ENCODE assay signal across 1 cellular context in the genomic region with DNA sequence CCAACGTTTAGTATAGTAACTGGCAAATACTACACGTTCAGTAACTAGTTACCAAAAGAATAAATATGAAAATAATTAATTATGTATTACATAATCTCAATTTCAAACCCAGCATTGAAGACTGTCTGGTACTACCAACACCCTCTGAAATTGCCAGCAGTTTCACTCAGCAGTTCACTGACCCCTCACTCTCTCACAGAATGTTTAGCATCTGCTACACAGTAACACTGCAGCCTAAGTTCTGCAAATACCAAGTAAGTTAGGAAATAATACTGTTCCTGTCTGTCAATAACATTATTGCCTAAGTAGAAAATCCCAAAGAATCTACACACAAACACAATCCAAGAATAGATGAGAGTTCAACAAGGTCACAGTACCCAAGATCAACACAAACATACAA. TPM values are rescaled to one million over a fixed set of nuclear protein-coding genes. Genes with fewer than 3 reads are reported as not detected.
"Had no signal": no experiment of that assay in that cellular context is flagged by ENCODE, and none has a peak within 500 bp of the region (broad histone marks: within the 10 kb centered on the region; RNA-seq: fewer than 3 reads in every experiment).

No MANE protein-coding gene starts in this region.

RNA-seq across cellular contexts. Expression of a gene that starts 41.8 kb away (rescaled TPM):
- total RNA-seq: SJSA1 had no signal
